In genomic region chr9:136533775-136534157, GRCh38 we compare ENCODE assay signal across 8 cellular contexts. TPM values are rescaled to one million over a fixed set of nuclear protein-coding genes. Genes with fewer than 3 reads are reported as not detected.
A peak's percentile ranks its signal among the peaks of the same experiment; 100 is the strongest.
DNase-seq lines count a peak whose midpoint lies in the region; ATAC-seq, FAIRE-seq and TF ChIP-seq lines count a peak whose summit lies in the region.

No MANE protein-coding gene starts in this region.

- H3K4me3 Mint-ChIP-seq in endothelial cell (ENCODE audit: unreplicated experiment) = peak overlapping the region; percentile 54

- TF ChIP-seq CTCF in endothelial cell (IDR thresholded peaks at IDR 0.05; ENCODE audit: unreplicated experiment) = no peak

- no peak for TF ChIP-seq POLR2A in GM12892 (IDR thresholded peaks at IDR 0.05; ENCODE audit: low read depth, low read length)

- H3K4me1 Mint-ChIP-seq in endothelial cell (ENCODE audit: unreplicated experiment) = peaks cover 35% of the 10 kb centered on the region

- ATAC-seq in GM19463 (IDR thresholded peaks at IDR 0.05; ENCODE audit: unreplicated experiment) (no peak), HG02571 (IDR thresholded peaks at IDR 0.05; ENCODE audit: unreplicated experiment) (no peak)

- peaks cover 11% of the 10 kb centered on the region for H3K36me3 Mint-ChIP-seq in endothelial cell (ENCODE audit: low read depth, unreplicated experiment)

- H3K9me3 Mint-ChIP-seq in endothelial cell (ENCODE audit: unreplicated experiment) = no peaks in the 10 kb centered on the region

- peaks cover 21% of the 10 kb centered on the region for H3K27me3 Mint-ChIP-seq in endothelial cell (ENCODE audit: unreplicated experiment)

- peak overlapping the region; percentile 86 for H3K27ac Mint-ChIP-seq in endothelial cell (ENCODE audit: unreplicated experiment)

- peak; percentile 86 for FAIRE-seq in GM12892 (lab: Jason Lieb, UNC)

- DNase-seq in GM12892 (ENCODE audit: insufficient read length) (no peak), endothelial cell (ENCODE audit: low spot score) (no peak), midbrain (lab: John Stamatoyannopoulos, UW) (no peak), NCI-H1417 (lab: John Stamatoyannopoulos, UW) (no peak)
- peak; percentile 50 to 70 for DNase-seq in activated CD4-positive, alpha-beta T cell treated with anti-CD3 and anti-CD28 coated beads, Interleukin-2, amount 50 U/mL, for 24 hours (ENCODE audit: low read depth in 1 of 2, low spot score in 1 of 2)
- DNase-seq in stimulated activated CD4-positive, alpha-beta T cell treated with anti-CD3 and anti-CD28 coated beads, Interleukin-2, amount 100 ng/mL, for 24 hours = peak; percentile 78 to 85

RNA-seq across cellular contexts. Expression of gene NOTCH1, which starts 12.1 kb away (rescaled TPM):
- polyA plus RNA-seq in GM12892 (2012; ENCODE audit: missing spikeins) = 2.1 TPM
- 312 TPM for total RNA-seq in endothelial cell (ENCODE audit: unreplicated experiment)

RNA-seq across cellular contexts. Expression of gene SEC16A, which starts 50.9 kb away (rescaled TPM):
- polyA plus RNA-seq in GM12892 (2012; ENCODE audit: missing spikeins) = 21.2 TPM
- total RNA-seq in endothelial cell (ENCODE audit: unreplicated experiment) = 79.5 TPM

Comparison
In these comparisons a context has a peak if more than half of its experiments do, and no peak if none do; other contexts are left out.
1. DNase-seq: peak in activated CD4-positive, alpha-beta T cell treated with anti-CD3 and anti-CD28 coated beads, Interleukin-2, amount 50 U/mL, for 24 hours (2 of 2) and stimulated activated CD4-positive, alpha-beta T cell treated with anti-CD3 and anti-CD28 coated beads, Interleukin-2, amount 100 ng/mL, for 24 hours (2 of 2); none in GM12892 (single experiment), endothelial cell (single experiment), midbrain (single experiment) and NCI-H1417 (0 of 3).